9 cellular contexts compared by ENCODE assay signal in genomic region chr6:169009658-169010057, GRCh38.
"Had no signal": no experiment of that assay in that cellular context is flagged by ENCODE, and none has a peak within 500 bp of the region (broad histone marks: within the 10 kb centered on the region; RNA-seq: fewer than 3 reads in every experiment).

No MANE protein-coding gene starts in this region.

- FAIRE-seq: H54, HTR-8/SVneo, K562 had no signal

- DNase-seq: GM23248, GOT3, H9, HCEC 1CT, IMR-90, KG1 had no signal

- H3K4me3 ChIP-seq: GM23248, K562 had no signal

- H3K27ac ChIP-seq: GM23248 had no signal

- H3K9ac ChIP-seq: GM23248 had no signal

- H2AFZ ChIP-seq: GM23248 had no signal

- ATAC-seq: K562 had no signal
